Comparison of ENCODE assay signal across 20 cellular contexts in the genomic region with DNA sequence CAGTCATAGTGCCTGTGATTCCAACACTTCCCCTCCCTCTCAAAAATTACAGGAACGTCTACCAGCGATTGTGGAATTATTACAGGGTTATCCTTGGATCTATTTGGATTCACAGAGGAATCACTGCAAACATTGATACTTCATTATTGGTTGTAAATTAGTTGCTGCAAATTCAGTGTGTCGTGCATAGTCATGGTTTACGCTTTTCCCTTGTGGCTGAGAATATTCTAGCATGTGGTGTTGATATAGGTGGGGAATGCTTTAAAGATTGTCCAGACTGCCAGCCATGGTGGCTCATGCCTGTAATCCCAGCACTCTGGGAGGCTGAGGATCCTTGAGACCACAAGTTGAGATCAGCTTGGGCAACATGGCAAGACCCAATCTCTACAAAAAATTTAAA.
"Had no signal": no experiment of that assay in that cellular context is flagged by ENCODE, and none has a peak within 500 bp of the region (broad histone marks: within the 10 kb centered on the region; RNA-seq: fewer than 3 reads in every experiment).

No MANE protein-coding gene starts in this region.

- H3K36me3 ChIP-seq: MG63 had no signal

- H3K4me3 ChIP-seq: MG63, SJCRH30 had no signal

- ATAC-seq: SK-N-SH treated with all-trans-retinoic acid at 6 μM for 48 hours had no signal

- H3K4me1 ChIP-seq: SJCRH30 had no signal

- DNase-seq: KBM-7, MG63, NCI-H1092 treated with DMSO at 0.1 percent for 48 hours, NCI-H1436, NCI-H187, NCI-H2029, NCI-H2081 treated with DMSO at 0.1 percent for 48 hours, NCI-H2171, NCI-H226, NCI-H446, NCI-H510A, NCI-H524 treated with DMSO at 0.1 percent for 48 hours, NCI-H69, NCI-H774, SHP77 treated with DMSO at 0.1 percent for 48 hours, SJCRH30, T-helper 1 cell had no signal

- H3K27ac ChIP-seq: HL-60, RWPE1, SJCRH30 had no signal

- H3K27me3 ChIP-seq: MG63, SJCRH30 had no signal
